ENCODE assay signal across 8 cellular contexts in genomic region chr5:181243521-181244307, GRCh38. TPM values are rescaled to one million over a fixed set of nuclear protein-coding genes. Genes with fewer than 3 reads are reported as not detected.
DNase-seq lines count a peak whose midpoint lies in the region; ATAC-seq, FAIRE-seq and TF ChIP-seq lines count a peak whose summit lies in the region.

RACK1 (minus strand) TSS chr5:181243906; CDS start chr5:181243800, 106 bp downstream.

- ATAC-seq in GM21367 (IDR thresholded peaks at IDR 0.05; ENCODE audit: unreplicated experiment) = peak; percentile 58

- TF ChIP-seq CTCF in C4-2B (conservative IDR thresholded peaks at IDR 0.05) = no peak

- CTCF ChIA-PET in activated CD8-positive, alpha-beta memory T cell treated with anti-CD3 and anti-CD28 coated beads for 36 hours (lab: Charles Lee) = interaction anchor here (0.8 to 2.9 kb wide), 5 partner anchors 21 to 69 kb away, joined by 3 to 16 read pairs (median 6); partner anchors contain the start of gene TRIM41

- DNase-seq in HTR-8/SVneo (ENCODE audit: insufficient read length, low spot score) (peak; percentile 76), epithelial cell of prostate (ENCODE audit: low read depth, low spot score) (peak; percentile 48), myocyte (ENCODE audit: low read depth) (peak; percentile 95), DMS79 treated with DMSO at 0.1 percent for 48 hours (lab: John Stamatoyannopoulos, UW) (no peak)
- peak; percentile 71 to 84 for DNase-seq in stimulated activated CD8-positive, alpha-beta memory T cell treated with anti-CD3 and anti-CD28 coated beads, Interleukin-7, amount 100 ng/mL, for 48 hours (ENCODE audit: extremely low read depth in 1 of 2, low read depth in 1 of 2)

- POLR2A ChIA-PET in activated CD8-positive, alpha-beta memory T cell treated with anti-CD3 and anti-CD28 coated beads for 36 hours (lab: Charles Lee) = interaction anchor here (0.8 to 5.9 kb wide), 9 partner anchors 9 to 59 kb away, joined by 3 to 48 read pairs (median 6); partner anchors contain the start of genes TRIM41 and TRIM52

- no peak for FAIRE-seq in HTR-8/SVneo (lab: Jason Lieb, UNC)

- H3K27ac ChIP-seq in C4-2B (peak within 1 kb of the TSS; percentile 98), epithelial cell of prostate (peak within 1 kb of the TSS; percentile 99)

RNA-seq across cellular contexts. Expression of gene RACK1, which starts in this region (rescaled TPM):
- total RNA-seq in activated CD8-positive, alpha-beta memory T cell treated with anti-CD3 and anti-CD28 coated beads for 36 hours = 1,000 to 10,000 TPM; 2,374 to 2,418 TPM
- total RNA-seq in myocyte = 2,741 and 2,769 TPM in 2 replicates
- polyA plus RNA-seq in myocyte (2012) = 2,253 TPM
